Comparison of ENCODE assay signal across 9 cellular contexts in the genomic region with DNA sequence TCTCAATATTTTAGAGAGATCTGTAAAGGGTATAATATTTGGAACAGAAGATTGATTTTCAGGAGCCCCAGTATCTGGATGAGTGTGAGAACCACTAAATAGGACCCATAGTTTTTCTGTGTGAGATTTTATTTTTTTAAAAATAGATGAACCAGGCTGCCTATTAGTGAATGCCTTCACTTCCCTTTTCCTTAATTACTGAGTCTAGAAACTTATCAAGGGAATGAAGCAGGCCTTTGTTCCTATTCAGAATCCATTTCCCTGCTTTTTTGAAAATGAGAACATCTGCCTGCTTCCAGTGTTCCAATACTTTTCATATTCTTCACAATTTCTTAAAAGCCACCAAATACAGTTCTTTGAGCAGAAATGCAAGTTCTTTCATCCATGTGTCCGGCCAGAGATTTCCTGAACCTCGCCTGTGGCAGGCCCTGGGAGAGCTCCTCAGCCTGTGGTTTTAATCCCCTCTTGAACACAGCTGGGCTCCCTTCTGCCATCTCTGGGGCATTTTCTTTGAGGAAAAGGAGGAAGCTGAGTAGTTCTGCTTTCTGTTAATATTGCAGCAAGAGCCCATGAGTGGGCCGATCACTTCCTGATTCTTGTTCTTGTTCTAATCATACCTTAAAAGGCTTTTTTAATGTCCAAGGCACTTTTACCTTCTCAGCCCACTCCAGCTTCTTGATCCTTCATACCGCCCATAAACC. TPM values are rescaled to one million over a fixed set of nuclear protein-coding genes. Genes with fewer than 3 reads are reported as not detected.
DNase-seq lines count a peak whose midpoint lies in the region; ATAC-seq and TF ChIP-seq lines count a peak whose summit lies in the region.
"Had no signal": no experiment of that assay in that cellular context is flagged by ENCODE, and none has a peak within 500 bp of the region (broad histone marks: within the 10 kb centered on the region; RNA-seq: fewer than 3 reads in every experiment).

No MANE protein-coding gene starts in this region.

- H3K36me3 ChIP-seq in heart right ventricle = peaks cover 0 to 9% (median 0%) of the 10 kb centered on the region in 9 donors

- peaks cover 19 to 84% (median 71%) of the 10 kb centered on the region in 9 donors for H3K4me1 ChIP-seq in heart right ventricle

- intact Hi-C loops in heart right ventricle (cut with DNase I) (loop anchor here in 3 of 10 donors (5.0 to 10.0 kb wide), 3 partner anchors 40 to 53 kb away; no protein-coding TSS in a partner anchor), left cardiac atrium (cut with DNase I) (loop anchor here in 1 of 2 donors (5.0 kb wide), 1 partner anchor 35 kb away; no protein-coding TSS in a partner anchor)

- H3K4me1 Mint-ChIP-seq in memory B cell = peaks cover 44% of the 10 kb centered on the region

- peak in 1 of 8 donors; percentile 18 for ATAC-seq in heart right ventricle
- ATAC-seq in left cardiac atrium = no peak
- peak; percentile 37 for ATAC-seq in memory B cell (ENCODE audit: low read depth)
- no peak for ATAC-seq in HG03175 (IDR thresholded peaks at IDR 0.05; ENCODE audit: unreplicated experiment)
- no peak for ATAC-seq in HG02938 (IDR thresholded peaks at IDR 0.05; ENCODE audit: unreplicated experiment)

- no peaks in the 10 kb centered on the region for H3K36me3 Mint-ChIP-seq in memory B cell

- H3K4me3 Mint-ChIP-seq in memory B cell = peak overlapping the region; percentile 33

- peak overlapping the region; percentile 1 to 97 (median 78) for H3K27ac ChIP-seq in heart right ventricle

- peak overlapping the region; percentile 60 for H3K27ac Mint-ChIP-seq in memory B cell

- 41 to 49% methylated on average over 4 of the region's 4 CpGs for WGBS in heart right ventricle, 2 donors

- DNase-seq in heart right ventricle (peak in 1 of 2 donors; percentile 52), left cardiac atrium (no peak), amniotic epithelial cell (ENCODE audit: low read depth) (peak; percentile 59), memory B cell (ENCODE audit: low spot score in 2 of 2) (peak; percentile 26 to 45), NCI-H2196 treated with DMSO at 0.1 percent for 48 hours (lab: John Stamatoyannopoulos, UW; ENCODE audit: unreplicated experiment) (no peak), SK-N-DZ (ENCODE audit: low spot score) (no peak)

- H3K27me3 ChIP-seq in heart right ventricle = no peaks in the 10 kb centered on the region

- TF ChIP-seq CTCF in heart right ventricle (IDR thresholded peaks at IDR 0.05) = no peak

- H3K9me3 ChIP-seq in heart right ventricle = no peaks in the 10 kb centered on the region

- H3K4me3 ChIP-seq in heart right ventricle = peak overlapping the region in 1 of 10 donors; percentile 27

- no peaks in the 10 kb centered on the region for H3K27me3 Mint-ChIP-seq in memory B cell

- no peaks in the 10 kb centered on the region for H3K9me3 Mint-ChIP-seq in memory B cell

RNA-seq across cellular contexts. Expression of a gene that starts 4.7 kb away (rescaled TPM):
- 10 to 100 TPM; 29.8 to 62.7 (median 46.6) TPM for total RNA-seq in heart right ventricle
- polyA plus RNA-seq in heart right ventricle = 10 to 100 TPM; 23.4 to 24.2 TPM
- total RNA-seq in left cardiac atrium = 10 to 100 TPM; 34.0 to 42.1 TPM
- 2.2 and 2.8 TPM in 2 replicates for polyA plus RNA-seq in SK-N-DZ (2014; cell fraction: cytosol; rRNA removed)
- 0.62 and 1.1 TPM in 2 replicates for polyA plus RNA-seq in SK-N-DZ (2014; cell fraction: nucleus; rRNA removed)

RNA-seq across cellular contexts. Expression of a gene that starts 53.2 kb away (rescaled TPM):
- total RNA-seq in heart right ventricle = under 1 TPM in 4 of 10 donors, not detected in 6; 0.05 to 0.79 (median 0.19) TPM
- polyA plus RNA-seq in heart right ventricle = under 1 TPM in 1 of 2 donors, not detected in 1; 0.07 TPM
- total RNA-seq in left cardiac atrium = under 1 TPM in 1 of 2 donors, not detected in 1; 0.16 TPM
- polyA plus RNA-seq in SK-N-DZ (2014; cell fraction: cytosol; rRNA removed) = not detected in 2 replicates
- not detected in 2 replicates for polyA plus RNA-seq in SK-N-DZ (2014; cell fraction: nucleus; rRNA removed)
- total RNA-seq: T-helper 1 cell treated with Interleukin-12 subunit alpha and Interleukin-12 subunit beta and Interleukin-4 antibody, amounts not matched to agents 30 ng/mL and 1 ng/mL, for 36 hours had no signal

Comparison
In these comparisons a context has a peak if more than half of its experiments do, and no peak if none do; other contexts are left out.
1. DNase-seq: peak in amniotic epithelial cell (single experiment) and memory B cell (2 of 2); none in left cardiac atrium (single experiment), NCI-H2196 treated with DMSO at 0.1 percent for 48 hours (single experiment) and SK-N-DZ (single experiment).